ENCODE assay signal across 1 cellular context in genomic region chr20:54148947-54149764, GRCh38.
TF ChIP-seq lines count a peak whose summit lies in the region.

No MANE protein-coding gene starts in this region.

TF ChIP-seq in HepG2, 621 proteins besides CTCF, POLR2A, EP300 and RAD21 (continued from another document and continues in another):
- TF ChIP-seq ARID5B (CRISPR knock-in tag; IDR thresholded peaks at IDR 0.05) (peak; percentile 66), ZNF784 (CRISPR knock-in tag; IDR thresholded peaks at IDR 0.05; ENCODE audit: borderline replicate concordance) (0 out of 2 replicates have a peak, but pooled peaks have one; percentile 21), GATA4 (IDR thresholded peaks at IDR 0.05; ENCODE audit: borderline replicate concordance, low read depth) (0 out of 2 replicates have a peak, but pooled peaks have one; percentile 8), NFE2 (CRISPR knock-in tag; IDR thresholded peaks at IDR 0.05) (peak; percentile 56; the same call in 1 of the 2 replicates), XRCC5 (optimal IDR thresholded peaks at IDR 0.05; ENCODE audit: low read length) (no peak), PREB (CRISPR knock-in tag; IDR thresholded peaks at IDR 0.05) (no peak), EHMT2 (IDR thresholded peaks at IDR 0.05; ENCODE audit: borderline replicate concordance, low read depth, low read length) (no peak), PAF1 (CRISPR knock-in tag; IDR thresholded peaks at IDR 0.05) (no peak), NCOR1 (IDR thresholded peaks at IDR 0.05; ENCODE audit: borderline replicate concordance, low read length) (no peak), ZBTB1 (CRISPR knock-in tag; IDR thresholded peaks at IDR 0.05; ENCODE audit: borderline replicate concordance) (no peak), TCF7L2 (IDR thresholded peaks at IDR 0.05; ENCODE audit: low read depth, low read length) (no peak), HOXD1 (CRISPR knock-in tag; IDR thresholded peaks at IDR 0.05) (no peak), FLYWCH1 (CRISPR knock-in tag; IDR thresholded peaks at IDR 0.05) (no peak), ZSCAN30 (CRISPR knock-in tag; IDR thresholded peaks at IDR 0.05) (no peak), FOXK1 (CRISPR knock-in tag; IDR thresholded peaks at IDR 0.05; ENCODE audit: borderline replicate concordance, low read depth) (peak; percentile 42; the same call in 1 of the 2 replicates), PRMT3 (CRISPR knock-in tag; IDR thresholded peaks at IDR 0.05; ENCODE audit: borderline replicate concordance, low read depth) (no peak), ARID3A (IDR thresholded peaks at IDR 0.05; ENCODE audit: low read depth, low read length) (0 out of 2 replicates have a peak, but pooled peaks have one; percentile 27), SP5 (CRISPR knock-in tag; IDR thresholded peaks at IDR 0.05; ENCODE audit: borderline replicate concordance, low read depth) (no peak), LCORL (IDR thresholded peaks at IDR 0.05) (no peak), LCORL (CRISPR knock-in tag; IDR thresholded peaks at IDR 0.05) (no peak), SMYD3 (CRISPR knock-in tag; IDR thresholded peaks at IDR 0.05) (no peak), ZFP62 (CRISPR knock-in tag; IDR thresholded peaks at IDR 0.05) (no peak), ATAD3A (CRISPR knock-in tag; IDR thresholded peaks at IDR 0.05) (no peak), XBP1 (CRISPR knock-in tag; IDR thresholded peaks at IDR 0.05) (no peak), ELK4 (CRISPR knock-in tag; IDR thresholded peaks at IDR 0.05; ENCODE audit: borderline replicate concordance) (no peak), SIX1 (CRISPR knock-in tag; IDR thresholded peaks at IDR 0.05; ENCODE audit: borderline replicate concordance) (no peak), ZNF12 (CRISPR knock-in tag; IDR thresholded peaks at IDR 0.05) (0 out of 2 replicates have a peak, but pooled peaks have one; percentile 24), ATF2 (CRISPR knock-in tag; IDR thresholded peaks at IDR 0.05) (no peak), ZNF441 (CRISPR knock-in tag; IDR thresholded peaks at IDR 0.05; ENCODE audit: borderline replicate concordance) (no peak), RXRB (CRISPR knock-in tag; IDR thresholded peaks at IDR 0.05; ENCODE audit: borderline replicate concordance) (0 out of 2 replicates have a peak, but pooled peaks have one; percentile 7), CEBPG (CRISPR knock-in tag; IDR thresholded peaks at IDR 0.05) (peak; percentile 22; the same call in 1 of the 2 replicates), ZBTB25 (CRISPR knock-in tag; IDR thresholded peaks at IDR 0.05) (no peak), ZNF879 (CRISPR knock-in tag; IDR thresholded peaks at IDR 0.05) (no peak), SNAPC4 (CRISPR knock-in tag; IDR thresholded peaks at IDR 0.05) (no peak), ZNF850 (CRISPR knock-in tag; conservative IDR thresholded peaks at IDR 0.05) (no peak), ZNF264 (CRISPR knock-in tag; IDR thresholded peaks at IDR 0.05) (no peak), NFAT5 (CRISPR knock-in tag; IDR thresholded peaks at IDR 0.05) (no peak), MED1 (CRISPR knock-in tag; IDR thresholded peaks at IDR 0.05) (0 out of 2 replicates have a peak, but pooled peaks have one; percentile 25), TAF1 (CRISPR knock-in tag; IDR thresholded peaks at IDR 0.05) (no peak), ZNF367 (CRISPR knock-in tag; IDR thresholded peaks at IDR 0.05; ENCODE audit: borderline replicate concordance) (no peak)
